In the genomic region with DNA sequence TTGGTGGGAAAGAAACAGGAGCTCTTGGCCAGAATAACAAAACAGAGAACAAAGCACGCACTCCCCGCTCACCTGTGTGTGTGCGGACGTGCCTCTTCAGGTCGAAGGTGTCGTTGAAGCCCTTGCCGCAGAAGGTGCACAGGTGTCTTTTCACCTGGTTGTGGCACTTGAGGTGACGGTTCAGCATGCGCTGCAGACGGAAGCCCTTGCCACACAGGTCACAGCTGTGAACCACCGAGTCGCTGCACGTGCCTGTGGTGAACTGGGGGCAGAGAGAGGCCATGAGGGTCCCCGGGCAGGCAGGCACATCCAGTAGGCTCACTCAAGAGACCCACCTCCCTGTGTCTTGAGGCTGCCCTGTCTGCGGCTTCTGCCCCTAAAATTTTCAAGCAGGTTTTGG, we compare ENCODE assay signal across 1 cellular context.
TF ChIP-seq lines count a peak whose summit lies in the region.

No MANE protein-coding gene starts in this region.

TF ChIP-seq in GM23338, 12 proteins besides CTCF, POLR2A, EP300 and RAD21 (continued from another document):
- TF ChIP-seq, protein P1, sequence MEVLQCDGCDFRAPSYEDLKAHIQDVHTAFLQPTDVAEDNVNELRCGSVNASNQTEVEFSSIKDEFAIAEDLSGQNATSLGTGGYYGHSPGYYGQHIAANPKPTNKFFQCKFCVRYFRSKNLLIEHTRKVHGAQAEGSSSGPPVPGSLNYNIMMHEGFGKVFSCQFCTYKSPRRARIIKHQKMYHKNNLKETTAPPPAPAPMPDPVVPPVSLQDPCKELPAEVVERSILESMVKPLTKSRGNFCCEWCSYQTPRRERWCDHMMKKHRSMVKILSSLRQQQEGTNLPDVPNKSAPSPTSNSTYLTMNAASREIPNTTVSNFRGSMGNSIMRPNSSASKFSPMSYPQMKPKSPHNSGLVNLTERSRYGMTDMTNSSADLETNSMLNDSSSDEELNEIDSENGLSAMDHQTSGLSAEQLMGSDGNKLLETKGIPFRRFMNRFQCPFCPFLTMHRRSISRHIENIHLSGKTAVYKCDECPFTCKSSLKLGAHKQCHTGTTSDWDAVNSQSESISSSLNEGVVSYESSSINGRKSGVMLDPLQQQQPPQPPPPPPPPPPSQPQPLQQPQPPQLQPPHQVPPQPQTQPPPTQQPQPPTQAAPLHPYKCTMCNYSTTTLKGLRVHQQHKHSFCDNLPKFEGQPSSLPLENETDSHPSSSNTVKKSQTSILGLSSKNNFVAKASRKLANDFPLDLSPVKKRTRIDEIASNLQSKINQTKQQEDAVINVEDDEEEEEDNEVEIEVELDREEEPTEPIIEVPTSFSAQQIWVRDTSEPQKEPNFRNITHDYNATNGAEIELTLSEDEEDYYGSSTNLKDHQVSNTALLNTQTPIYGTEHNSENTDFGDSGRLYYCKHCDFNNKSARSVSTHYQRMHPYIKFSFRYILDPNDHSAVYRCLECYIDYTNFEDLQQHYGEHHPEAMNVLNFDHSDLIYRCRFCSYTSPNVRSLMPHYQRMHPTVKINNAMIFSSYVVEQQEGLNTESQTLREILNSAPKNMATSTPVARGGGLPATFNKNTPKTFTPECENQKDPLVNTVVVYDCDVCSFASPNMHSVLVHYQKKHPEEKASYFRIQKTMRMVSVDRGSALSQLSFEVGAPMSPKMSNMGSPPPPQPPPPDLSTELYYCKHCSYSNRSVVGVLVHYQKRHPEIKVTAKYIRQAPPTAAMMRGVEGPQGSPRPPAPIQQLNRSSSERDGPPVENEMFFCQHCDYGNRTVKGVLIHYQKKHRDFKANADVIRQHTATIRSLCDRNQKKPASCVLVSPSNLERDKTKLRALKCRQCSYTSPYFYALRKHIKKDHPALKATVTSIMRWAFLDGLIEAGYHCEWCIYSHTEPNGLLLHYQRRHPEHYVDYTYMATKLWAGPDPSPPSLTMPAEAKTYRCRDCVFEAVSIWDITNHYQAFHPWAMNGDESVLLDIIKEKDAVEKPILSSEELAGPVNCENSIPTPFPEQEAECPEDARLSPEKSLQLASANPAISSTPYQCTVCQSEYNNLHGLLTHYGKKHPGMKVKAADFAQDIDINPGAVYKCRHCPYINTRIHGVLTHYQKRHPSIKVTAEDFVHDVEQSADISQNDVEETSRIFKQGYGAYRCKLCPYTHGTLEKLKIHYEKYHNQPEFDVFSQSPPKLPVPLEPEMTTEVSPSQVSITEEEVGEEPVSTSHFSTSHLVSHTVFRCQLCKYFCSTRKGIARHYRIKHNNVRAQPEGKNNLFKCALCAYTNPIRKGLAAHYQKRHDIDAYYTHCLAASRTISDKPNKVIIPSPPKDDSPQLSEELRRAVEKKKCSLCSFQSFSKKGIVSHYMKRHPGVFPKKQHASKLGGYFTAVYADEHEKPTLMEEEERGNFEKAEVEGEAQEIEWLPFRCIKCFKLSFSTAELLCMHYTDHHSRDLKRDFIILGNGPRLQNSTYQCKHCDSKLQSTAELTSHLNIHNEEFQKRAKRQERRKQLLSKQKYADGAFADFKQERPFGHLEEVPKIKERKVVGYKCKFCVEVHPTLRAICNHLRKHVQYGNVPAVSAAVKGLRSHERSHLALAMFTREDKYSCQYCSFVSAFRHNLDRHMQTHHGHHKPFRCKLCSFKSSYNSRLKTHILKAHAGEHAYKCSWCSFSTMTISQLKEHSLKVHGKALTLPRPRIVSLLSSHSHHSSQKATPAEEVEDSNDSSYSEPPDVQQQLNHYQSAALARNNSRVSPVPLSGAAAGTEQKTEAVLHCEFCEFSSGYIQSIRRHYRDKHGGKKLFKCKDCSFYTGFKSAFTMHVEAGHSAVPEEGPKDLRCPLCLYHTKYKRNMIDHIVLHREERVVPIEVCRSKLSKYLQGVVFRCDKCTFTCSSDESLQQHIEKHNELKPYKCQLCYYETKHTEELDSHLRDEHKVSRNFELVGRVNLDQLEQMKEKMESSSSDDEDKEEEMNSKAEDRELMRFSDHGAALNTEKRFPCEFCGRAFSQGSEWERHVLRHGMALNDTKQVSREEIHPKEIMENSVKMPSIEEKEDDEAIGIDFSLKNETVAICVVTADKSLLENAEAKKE (CRISPR knock-in tag; IDR thresholded peaks at IDR 0.05) = no peak
- TF ChIP-seq EZH2 (IDR thresholded peaks at IDR 0.05; ENCODE audit: low read depth, unreplicated experiment) (no peak), JUNB (IDR thresholded peaks at IDR 0.05; ENCODE audit: unreplicated experiment) (no peak), CREB1 (CRISPR knock-in tag; IDR thresholded peaks at IDR 0.05; ENCODE audit: low read depth) (no peak), ZNF114 (CRISPR knock-in tag; IDR thresholded peaks at IDR 0.05) (no peak)
- TF ChIP-seq, protein P2, sequence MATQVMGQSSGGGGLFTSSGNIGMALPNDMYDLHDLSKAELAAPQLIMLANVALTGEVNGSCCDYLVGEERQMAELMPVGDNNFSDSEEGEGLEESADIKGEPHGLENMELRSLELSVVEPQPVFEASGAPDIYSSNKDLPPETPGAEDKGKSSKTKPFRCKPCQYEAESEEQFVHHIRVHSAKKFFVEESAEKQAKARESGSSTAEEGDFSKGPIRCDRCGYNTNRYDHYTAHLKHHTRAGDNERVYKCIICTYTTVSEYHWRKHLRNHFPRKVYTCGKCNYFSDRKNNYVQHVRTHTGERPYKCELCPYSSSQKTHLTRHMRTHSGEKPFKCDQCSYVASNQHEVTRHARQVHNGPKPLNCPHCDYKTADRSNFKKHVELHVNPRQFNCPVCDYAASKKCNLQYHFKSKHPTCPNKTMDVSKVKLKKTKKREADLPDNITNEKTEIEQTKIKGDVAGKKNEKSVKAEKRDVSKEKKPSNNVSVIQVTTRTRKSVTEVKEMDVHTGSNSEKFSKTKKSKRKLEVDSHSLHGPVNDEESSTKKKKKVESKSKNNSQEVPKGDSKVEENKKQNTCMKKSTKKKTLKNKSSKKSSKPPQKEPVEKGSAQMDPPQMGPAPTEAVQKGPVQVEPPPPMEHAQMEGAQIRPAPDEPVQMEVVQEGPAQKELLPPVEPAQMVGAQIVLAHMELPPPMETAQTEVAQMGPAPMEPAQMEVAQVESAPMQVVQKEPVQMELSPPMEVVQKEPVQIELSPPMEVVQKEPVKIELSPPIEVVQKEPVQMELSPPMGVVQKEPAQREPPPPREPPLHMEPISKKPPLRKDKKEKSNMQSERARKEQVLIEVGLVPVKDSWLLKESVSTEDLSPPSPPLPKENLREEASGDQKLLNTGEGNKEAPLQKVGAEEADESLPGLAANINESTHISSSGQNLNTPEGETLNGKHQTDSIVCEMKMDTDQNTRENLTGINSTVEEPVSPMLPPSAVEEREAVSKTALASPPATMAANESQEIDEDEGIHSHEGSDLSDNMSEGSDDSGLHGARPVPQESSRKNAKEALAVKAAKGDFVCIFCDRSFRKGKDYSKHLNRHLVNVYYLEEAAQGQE (IDR thresholded peaks at IDR 0.05; ENCODE audit: unreplicated experiment) = no peak
